ENCODE assay signal across 8 cellular contexts in genomic region chr11:69292221-69292648, GRCh38. TPM values are rescaled to one million over a fixed set of nuclear protein-coding genes. Genes with fewer than 3 reads are reported as not detected.
DNase-seq lines count a peak whose midpoint lies in the region; ATAC-seq and TF ChIP-seq lines count a peak whose summit lies in the region.

No MANE protein-coding gene starts in this region.

- in situ Hi-C loops in KBM-7 (cut with MboI; ENCODE audit: low pct_unique_long_range_greater_than_20kb, low sequenced_read_pairs) = loop anchor here (10.0 kb wide), 1 partner anchor 343 kb away; no protein-coding TSS in a partner anchor

- no peak overlapping the region for H3K4me3 Mint-ChIP-seq in activated T-helper 1 cell treated with anti-CD3 and anti-CD28 coated beads, Interleukin-12 subunit alpha, Interleukin-12 subunit beta, Interleukin-2, Interleukin-4 antibody, amounts not matched to agents 30 ng/mL and 10 ng/mL and 1 ng/mL, durations not matched to agents 14 hours and 24 hours and 36 hours
- H3K4me3 Mint-ChIP-seq in glutamatergic neuron (ENCODE audit: unreplicated experiment) = no peak overlapping the region

- H3K9me3 ChIP-seq in BLaER1 = no peaks in the 10 kb centered on the region

- peaks cover 58% of the 10 kb centered on the region for H3K4me1 ChIP-seq in BLaER1

- no peaks in the 10 kb centered on the region for H3K36me3 ChIP-seq in BLaER1

- intact Hi-C loops in activated T-helper 1 cell treated with anti-CD3 and anti-CD28 coated beads, Interleukin-12 subunit alpha, Interleukin-12 subunit beta, Interleukin-2, Interleukin-4 antibody, amounts not matched to agents 30 ng/mL and 10 ng/mL and 1 ng/mL, durations not matched to agents 14 hours and 24 hours and 36 hours (cut with micrococcal nuclease) = loop anchor here (1.0 to 5.0 kb wide), 2 partner anchors 190 to 351 kb away; no protein-coding TSS in a partner anchor

- peaks cover 2% of the 10 kb centered on the region for H3K27me3 Mint-ChIP-seq in activated T-helper 1 cell treated with anti-CD3 and anti-CD28 coated beads, Interleukin-12 subunit alpha, Interleukin-12 subunit beta, Interleukin-2, Interleukin-4 antibody, amounts not matched to agents 30 ng/mL and 10 ng/mL and 1 ng/mL, durations not matched to agents 14 hours and 24 hours and 36 hours (ENCODE audit: insufficient read depth)
- peaks cover 13% of the 10 kb centered on the region for H3K27me3 Mint-ChIP-seq in glutamatergic neuron (ENCODE audit: unreplicated experiment)

- H3K27ac ChIP-seq in BLaER1 = no peak overlapping the region

- peak overlapping the region; percentile 12; the same call in 1 of the 2 replicates for H3K4me2 ChIP-seq in BLaER1

- peaks cover 18% of the 10 kb centered on the region for H3K4me1 Mint-ChIP-seq in activated T-helper 1 cell treated with anti-CD3 and anti-CD28 coated beads, Interleukin-12 subunit alpha, Interleukin-12 subunit beta, Interleukin-2, Interleukin-4 antibody, amounts not matched to agents 30 ng/mL and 10 ng/mL and 1 ng/mL, durations not matched to agents 14 hours and 24 hours and 36 hours (ENCODE audit: low read depth)
- H3K4me1 Mint-ChIP-seq in glutamatergic neuron (ENCODE audit: low read depth, unreplicated experiment) = no peaks in the 10 kb centered on the region

- no peak for ATAC-seq in GM18858 (IDR thresholded peaks at IDR 0.05; ENCODE audit: unreplicated experiment)

- H3K27ac Mint-ChIP-seq in activated T-helper 1 cell treated with anti-CD3 and anti-CD28 coated beads, Interleukin-12 subunit alpha, Interleukin-12 subunit beta, Interleukin-2, Interleukin-4 antibody, amounts not matched to agents 30 ng/mL and 10 ng/mL and 1 ng/mL, durations not matched to agents 14 hours and 24 hours and 36 hours = no peak overlapping the region
- no peak overlapping the region for H3K27ac Mint-ChIP-seq in glutamatergic neuron (ENCODE audit: unreplicated experiment)

- no peak overlapping the region for H3K9ac ChIP-seq in BLaER1

- H3K27me3 ChIP-seq in BLaER1 = no peaks in the 10 kb centered on the region

- peaks cover 3% of the 10 kb centered on the region for H3K9me3 Mint-ChIP-seq in activated T-helper 1 cell treated with anti-CD3 and anti-CD28 coated beads, Interleukin-12 subunit alpha, Interleukin-12 subunit beta, Interleukin-2, Interleukin-4 antibody, amounts not matched to agents 30 ng/mL and 10 ng/mL and 1 ng/mL, durations not matched to agents 14 hours and 24 hours and 36 hours
- H3K9me3 Mint-ChIP-seq in glutamatergic neuron (ENCODE audit: unreplicated experiment) = peaks cover 4% of the 10 kb centered on the region

- peak; percentile 65 for TF ChIP-seq CTCF in glutamatergic neuron (IDR thresholded peaks at IDR 0.05; ENCODE audit: partially characterized antibody, unreplicated experiment)

- DNase-seq in KBM-7 = peak; percentile 42
- peak; percentile 27 for DNase-seq in activated T-helper 1 cell treated with anti-CD3 and anti-CD28 coated beads, Interleukin-12 subunit alpha, Interleukin-12 subunit beta, Interleukin-2, Interleukin-4 antibody, amounts not matched to agents 30 ng/mL and 10 ng/mL and 1 ng/mL, durations not matched to agents 14 hours and 24 hours and 36 hours (ENCODE audit: low spot score)
- DNase-seq in glutamatergic neuron = no peak
- peak; percentile 29 for DNase-seq in stimulated activated CD8-positive, alpha-beta memory T cell treated with anti-CD3 and anti-CD28 coated beads, Interleukin-15, amount 100 ng/mL, for 1 hour (ENCODE audit: low read depth)
- no peak for DNase-seq in foreskin melanocyte
- DNase-seq in superior temporal gyrus (ENCODE audit: extremely low spot score) = no peak

- no peaks in the 10 kb centered on the region for H4K20me1 ChIP-seq in BLaER1

- H3K4me3 ChIP-seq in BLaER1 = no peak overlapping the region

- H3K36me3 Mint-ChIP-seq in activated T-helper 1 cell treated with anti-CD3 and anti-CD28 coated beads, Interleukin-12 subunit alpha, Interleukin-12 subunit beta, Interleukin-2, Interleukin-4 antibody, amounts not matched to agents 30 ng/mL and 10 ng/mL and 1 ng/mL, durations not matched to agents 14 hours and 24 hours and 36 hours (ENCODE audit: low read depth) = peaks cover 3% of the 10 kb centered on the region
- no peaks in the 10 kb centered on the region for H3K36me3 Mint-ChIP-seq in glutamatergic neuron (ENCODE audit: unreplicated experiment)

RNA-seq across cellular contexts. Expression of gene MYEOV, which starts 1.7 kb away (rescaled TPM):
- 0.93 and 1.9 TPM in 2 replicates for total RNA-seq in activated T-helper 1 cell treated with anti-CD3 and anti-CD28 coated beads, Interleukin-12 subunit alpha, Interleukin-12 subunit beta, Interleukin-2, Interleukin-4 antibody, amounts not matched to agents 30 ng/mL and 10 ng/mL and 1 ng/mL, durations not matched to agents 14 hours and 24 hours and 36 hours
- not detected for total RNA-seq in glutamatergic neuron (ENCODE audit: unreplicated experiment)

Comparison
In these comparisons a context has a peak if more than half of its experiments do, and no peak if none do; other contexts are left out.
1. DNase-seq: peak in KBM-7 (single experiment), activated T-helper 1 cell treated with anti-CD3 and anti-CD28 coated beads, Interleukin-12 subunit alpha, Interleukin-12 subunit beta, Interleukin-2, Interleukin-4 antibody, amounts not matched to agents 30 ng/mL and 10 ng/mL and 1 ng/mL, durations not matched to agents 14 hours and 24 hours and 36 hours (single experiment) and stimulated activated CD8-positive, alpha-beta memory T cell treated with anti-CD3 and anti-CD28 coated beads, Interleukin-15, amount 100 ng/mL, for 1 hour (single experiment); none in glutamatergic neuron (single experiment), foreskin melanocyte (single experiment) and superior temporal gyrus (single experiment).